ENCODE assay signal across 15 cellular contexts in the genomic region with DNA sequence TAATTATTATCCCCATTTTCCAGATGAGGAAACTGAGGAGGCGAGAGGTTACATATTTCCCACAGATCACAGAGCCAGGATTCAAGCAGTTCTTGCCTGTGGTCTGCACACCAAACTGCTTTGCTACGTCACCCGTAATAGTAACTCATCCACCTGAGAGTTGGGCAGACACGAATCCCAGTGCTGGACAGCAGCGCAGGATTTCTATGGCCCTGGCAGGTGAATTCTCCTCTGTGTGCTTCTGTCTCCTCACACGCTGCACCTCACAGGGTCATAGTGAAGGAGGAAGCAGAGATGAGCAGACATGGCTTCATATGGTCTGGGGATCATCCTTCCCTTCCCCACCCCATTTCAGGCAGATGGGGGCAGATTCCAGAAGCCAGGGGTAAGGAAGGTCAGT.
DNase-seq lines count a peak whose midpoint lies in the region; TF ChIP-seq lines count a peak whose summit lies in the region.
"Had no signal": no experiment of that assay in that cellular context is flagged by ENCODE, and none has a peak within 500 bp of the region (broad histone marks: within the 10 kb centered on the region; RNA-seq: fewer than 3 reads in every experiment).

No MANE protein-coding gene starts in this region.

- no peak overlapping the region for H2AK5ac ChIP-seq in neuronal stem cell (ENCODE audit: low read depth, low read length)

- no peak overlapping the region for H2BK12ac ChIP-seq in neuronal stem cell (ENCODE audit: low read length)

- H3K27ac ChIP-seq in BLaER1 = peak overlapping the region; percentile 95
- peak overlapping the region; percentile 36 for H3K27ac ChIP-seq in angular gyrus (ENCODE audit: low read depth, low read length)
- no peak overlapping the region for H3K27ac ChIP-seq in neuronal stem cell (replicated peaks; ENCODE audit: low read length)
- H3K27ac ChIP-seq: RWPE1 had no signal

- H3K27me3 ChIP-seq in BLaER1 (no peaks in the 10 kb centered on the region), neuronal stem cell (ENCODE audit: control insufficient read depth in 3 of 3, insufficient read depth in 3 of 3, low read depth in 1 of 3, low read length in 3 of 3) (no peaks in the 10 kb centered on the region)

- H3K4ac ChIP-seq in neuronal stem cell (ENCODE audit: low read length) = no peak overlapping the region

- H3K27me3 Mint-ChIP-seq in glutamatergic neuron (ENCODE audit: unreplicated experiment) = peaks cover 6% of the 10 kb centered on the region

- WGBS in neuronal stem cell (ENCODE audit: extremely low coverage in 2 of 2, insufficient read length in 2 of 2, insufficient replicate concordance in 1 of 2), 2 donors = no CpG with 5 or more reads among the region's 6 CpGs

- peak overlapping the region; percentile 39 for H3K18ac ChIP-seq in neuronal stem cell (ENCODE audit: low read length)

- no peak overlapping the region for H2BK120ac ChIP-seq in neuronal stem cell (ENCODE audit: low read depth, low read length)

- H4K91ac ChIP-seq in neuronal stem cell (ENCODE audit: low read depth, low read length, poor library complexity) = no peak overlapping the region

- no peak overlapping the region for H3K4me3 ChIP-seq in BLaER1
- H3K4me3 ChIP-seq in neuronal stem cell (ENCODE audit: low read length in 2 of 2) = no peak overlapping the region

- peaks cover 22% of the 10 kb centered on the region for H3K4me1 Mint-ChIP-seq in glutamatergic neuron (ENCODE audit: low read depth, unreplicated experiment)

- H3K9me3 ChIP-seq in BLaER1 (no peaks in the 10 kb centered on the region), neuronal stem cell (replicated peaks in 1 of 2; ENCODE audit: control insufficient read depth in 2 of 2, insufficient read depth in 1 of 2, low read depth in 1 of 2, low read length in 2 of 2) (peaks cover 0 to 6% of the 10 kb centered on the region in 2 donors)

- H2BK5ac ChIP-seq in neuronal stem cell (ENCODE audit: low read length) = no peak overlapping the region

- H3K9ac ChIP-seq in BLaER1 (peak overlapping the region; percentile 93; the same call in 1 of the 2 replicates), neuronal stem cell (ENCODE audit: low read depth, low read length, poor library complexity) (no peak overlapping the region)

- peak; percentile 66 for DNase-seq in DMS53 (lab: John Stamatoyannopoulos, UW)
- DNase-seq in neuronal stem cell (ENCODE audit: low spot score) = no peak
- no peak for DNase-seq in GM19240 (ENCODE audit: insufficient read length, low spot score)
- no peak for DNase-seq in glutamatergic neuron
- no peak for DNase-seq in NCI-H69 (lab: John Stamatoyannopoulos, UW)
- DNase-seq: AML-193, KG1, NCI-H1417 treated with DMSO at 0.1 percent for 48 hours, NCI-H2171, NCI-H446 treated with DMSO at 0.1 percent for 48 hours, SIG-M5, T-helper 1 cell had no signal

- H4K8ac ChIP-seq in neuronal stem cell (ENCODE audit: low read depth, low read length) = no peak overlapping the region

- H3K4me2 ChIP-seq in BLaER1 (peak overlapping the region; percentile 94), neuronal stem cell (ENCODE audit: insufficient read depth, low read length, poor library complexity, severe bottlenecking) (no peak overlapping the region)

- H2AFZ ChIP-seq in neuronal stem cell (ENCODE audit: low read length) = no peak overlapping the region

- peaks cover 5% of the 10 kb centered on the region for H3K9me3 Mint-ChIP-seq in glutamatergic neuron (ENCODE audit: unreplicated experiment)

- no peak overlapping the region for H3K27ac Mint-ChIP-seq in glutamatergic neuron (ENCODE audit: unreplicated experiment)

- H3K23ac ChIP-seq in neuronal stem cell (ENCODE audit: low read depth, low read length, poor library complexity) = no peak overlapping the region

- no peak overlapping the region for H3K14ac ChIP-seq in neuronal stem cell (ENCODE audit: low read length)

- TF ChIP-seq CTCF in glutamatergic neuron (IDR thresholded peaks at IDR 0.05; ENCODE audit: partially characterized antibody, unreplicated experiment) = no peak

- H4K20me1 ChIP-seq in BLaER1 = no peaks in the 10 kb centered on the region

- H3K79me1 ChIP-seq in neuronal stem cell (ENCODE audit: low read depth, low read length) = no peaks in the 10 kb centered on the region

- H3K36me3 ChIP-seq in BLaER1 (no peaks in the 10 kb centered on the region), neuronal stem cell (replicated peaks in 1 of 2; ENCODE audit: control insufficient read depth in 2 of 2, insufficient read depth in 2 of 2, low read length in 2 of 2) (no peaks in the 10 kb centered on the region)

- H3K4me1 ChIP-seq in BLaER1 (peaks cover 97% of the 10 kb centered on the region), neuronal stem cell (ENCODE audit: control insufficient read depth in 2 of 2, insufficient read depth in 1 of 2, low read depth in 1 of 2, low read length in 2 of 2) (peaks cover 0 to 6% of the 10 kb centered on the region in 2 donors)

- no peaks in the 10 kb centered on the region for H3K36me3 Mint-ChIP-seq in glutamatergic neuron (ENCODE audit: unreplicated experiment)

- no peak overlapping the region for H3K4me3 Mint-ChIP-seq in glutamatergic neuron (ENCODE audit: unreplicated experiment)

- no peak overlapping the region for H2BK15ac ChIP-seq in neuronal stem cell (ENCODE audit: low read length)
